ENCODE assay signal across 15 cellular contexts in genomic region chr3:195208631-195209030, GRCh38.
DNase-seq lines count a peak whose midpoint lies in the region; ATAC-seq and TF ChIP-seq lines count a peak whose summit lies in the region.
"Had no signal": no experiment of that assay in that cellular context is flagged by ENCODE, and none has a peak within 500 bp of the region (broad histone marks: within the 10 kb centered on the region; RNA-seq: fewer than 3 reads in every experiment).

No MANE protein-coding gene starts in this region.

- no peak for ATAC-seq in activated T-cell treated with anti-CD3 and anti-CD28 coated beads, Interleukin-2, amount 50 U/mL, for 72 hours (replicated peaks in 1 of 2)
- no peak for ATAC-seq in body of pancreas
- ATAC-seq: effector memory CD8-positive, alpha-beta T cell had no signal

- intact Hi-C loops in transverse colon (cut with DNase I; ENCODE audit: low total_unique reads): no loop called here
- intact Hi-C loops in body of pancreas (cut with DNase I): no loop called here

- H3K9me3 ChIP-seq in transverse colon (no peaks in the 10 kb centered on the region), body of pancreas (no peaks in the 10 kb centered on the region)

- in situ Hi-C loops in transverse colon (cut with MboI; ENCODE audit: low pct_ligation_motif_present in 1 of 4, low pct_unique_long_range_greater_than_20kb in 1 of 4, low sequenced_read_pairs in 3 of 4): no loop called here

- TF ChIP-seq CTCF in chondrocyte (IDR thresholded peaks at IDR 0.05) (no peak), nephron progenitor cell (IDR thresholded peaks at IDR 0.05) (no peak), transverse colon (IDR thresholded peaks at IDR 0.05) (no peak), body of pancreas (IDR thresholded peaks at IDR 0.05) (no peak)

- H3K36me3 ChIP-seq in transverse colon (no peaks in the 10 kb centered on the region), body of pancreas (replicated peaks in 1 of 2; ENCODE audit: insufficient read depth in 1 of 2, low read depth in 2 of 2) (no peaks in the 10 kb centered on the region)

- no peak for DNase-seq in activated T-cell treated with anti-CD3 and anti-CD28 coated beads, Interleukin-2, amount 50 U/mL, for 72 hours
- no peak for DNase-seq in activated T-cell treated with anti-CD3 and anti-CD28 coated beads, Interleukin-2, amount 50 U/mL, for 1 hour
- DNase-seq in chondrocyte (ENCODE audit: low spot score) (no peak), nephron progenitor cell (no peak), transverse colon (no peak), midbrain (lab: John Stamatoyannopoulos, UW) (no peak), body of pancreas (no peak), NCI-H2107 (lab: John Stamatoyannopoulos, UW) (no peak)
- DNase-seq: ACHN; activated CD4-positive, alpha-beta T cell treated with anti-CD3 and anti-CD28 coated beads, Interleukin-2, amount 10 ng/mL, durations not matched to agents 24 days and 14 days; effector memory CD8-positive, alpha-beta T cell; NCI-H1092; NCI-H526 treated with DMSO at 0.1 percent for 48 hours had no signal

- H3K27me3 ChIP-seq in transverse colon (no peaks in the 10 kb centered on the region), body of pancreas (no peaks in the 10 kb centered on the region)

- H3K36me3 Mint-ChIP-seq in activated T-cell treated with anti-CD3 and anti-CD28 coated beads, Interleukin-2, amount 50 U/mL, for 72 hours (ENCODE audit: insufficient read depth in 2 of 2): peaks cover 0 to 3% of the 10 kb centered on the region in 2 donors
- H3K36me3 Mint-ChIP-seq in chondrocyte (ENCODE audit: low read depth): no peaks in the 10 kb centered on the region
- H3K36me3 Mint-ChIP-seq in nephron progenitor cell (ENCODE audit: low read depth): peaks cover 24% of the 10 kb centered on the region

- H3K4me1 ChIP-seq in transverse colon (peaks cover 14 to 48% (median 23%) of the 10 kb centered on the region in 4 donors), body of pancreas (peaks cover 35% of the 10 kb centered on the region)

- no peaks in the 10 kb centered on the region for H3K27me3 Mint-ChIP-seq in activated T-cell treated with anti-CD3 and anti-CD28 coated beads, Interleukin-2, amount 50 U/mL, for 72 hours (ENCODE audit: low read depth)
- H3K27me3 Mint-ChIP-seq in chondrocyte (ENCODE audit: low read depth): no peaks in the 10 kb centered on the region
- peaks cover 5% of the 10 kb centered on the region for H3K27me3 Mint-ChIP-seq in nephron progenitor cell (ENCODE audit: low read depth, poor library complexity)
- H3K27me3 Mint-ChIP-seq: activated CD4-positive, alpha-beta T cell treated with anti-CD3 and anti-CD28 coated beads, Interleukin-2, amount 10 ng/mL, durations not matched to agents 24 days and 14 days; activated naive CD4-positive, alpha-beta T cell treated with anti-CD3 and anti-CD28 coated beads, Interleukin-2, amount 50 U/mL, for 24 hours; effector memory CD8-positive, alpha-beta T cell had no signal

- 70 to 91% methylated on average over 3 to 7 of the region's 7 CpGs for WGBS in transverse colon (ENCODE audit: low coverage in 1 of 2), 2 donors
- WGBS in body of pancreas, 2 donors: 84 to 94% methylated on average over 7 of the region's 7 CpGs

- no peak overlapping the region for H3K4me3 ChIP-seq in transverse colon
- H3K4me3 ChIP-seq in body of pancreas: no peak overlapping the region

- H3K9me3 Mint-ChIP-seq in activated T-cell treated with anti-CD3 and anti-CD28 coated beads, Interleukin-2, amount 50 U/mL, for 72 hours: peaks cover 0 to 2% of the 10 kb centered on the region in 2 donors
- H3K9me3 Mint-ChIP-seq in chondrocyte (ENCODE audit: low read depth) (peaks cover 2% of the 10 kb centered on the region), nephron progenitor cell (peaks cover 15% of the 10 kb centered on the region)
- H3K9me3 Mint-ChIP-seq: activated CD4-positive, alpha-beta T cell treated with anti-CD3 and anti-CD28 coated beads, Interleukin-2, amount 10 ng/mL, durations not matched to agents 24 days and 14 days; activated naive CD4-positive, alpha-beta T cell treated with anti-CD3 and anti-CD28 coated beads, Interleukin-2, amount 50 U/mL, for 24 hours; effector memory CD8-positive, alpha-beta T cell had no signal

- TF ChIP-seq EP300 in transverse colon (IDR thresholded peaks at IDR 0.05; ENCODE audit: low read depth): no peak

- no peak overlapping the region for H3K27ac Mint-ChIP-seq in activated T-cell treated with anti-CD3 and anti-CD28 coated beads, Interleukin-2, amount 50 U/mL, for 72 hours
- H3K27ac Mint-ChIP-seq in chondrocyte (ENCODE audit: unreplicated experiment) (peak overlapping the region; percentile 99), nephron progenitor cell (peak overlapping the region; percentile 38)
- H3K27ac Mint-ChIP-seq: activated CD4-positive, alpha-beta T cell treated with anti-CD3 and anti-CD28 coated beads, Interleukin-2, amount 10 ng/mL, durations not matched to agents 24 days and 14 days; activated naive CD4-positive, alpha-beta T cell treated with anti-CD3 and anti-CD28 coated beads, Interleukin-2, amount 50 U/mL, for 24 hours had no signal

- H3K27ac ChIP-seq in transverse colon (peak overlapping the region; percentile 79 to 88 (median 84)), body of pancreas (peak overlapping the region in 1 of 4 donors; percentile 67)
- H3K27ac ChIP-seq: HL-60 had no signal

- TF ChIP-seq POLR2A in transverse colon (IDR thresholded peaks at IDR 0.05) (no peak), body of pancreas (IDR thresholded peaks at IDR 0.05) (no peak)

- H3K4me3 Mint-ChIP-seq in activated T-cell treated with anti-CD3 and anti-CD28 coated beads, Interleukin-2, amount 50 U/mL, for 72 hours: peak overlapping the region; percentile 25 to 48
- H3K4me3 Mint-ChIP-seq in chondrocyte (ENCODE audit: unreplicated experiment): peak overlapping the region; percentile 20
- H3K4me3 Mint-ChIP-seq in nephron progenitor cell: no peak overlapping the region
- H3K4me3 Mint-ChIP-seq: activated CD4-positive, alpha-beta T cell treated with anti-CD3 and anti-CD28 coated beads, Interleukin-2, amount 10 ng/mL, durations not matched to agents 24 days and 14 days; activated naive CD4-positive, alpha-beta T cell treated with anti-CD3 and anti-CD28 coated beads, Interleukin-2, amount 50 U/mL, for 24 hours; effector memory CD8-positive, alpha-beta T cell had no signal

- peaks cover 9% of the 10 kb centered on the region for H3K4me1 Mint-ChIP-seq in activated T-cell treated with anti-CD3 and anti-CD28 coated beads, Interleukin-2, amount 50 U/mL, for 72 hours (ENCODE audit: low read depth)
- peaks cover 76% of the 10 kb centered on the region for H3K4me1 Mint-ChIP-seq in chondrocyte (ENCODE audit: low read depth)
- peaks cover 54% of the 10 kb centered on the region for H3K4me1 Mint-ChIP-seq in nephron progenitor cell
